8 cellular contexts compared by ENCODE assay signal in the genomic region with DNA sequence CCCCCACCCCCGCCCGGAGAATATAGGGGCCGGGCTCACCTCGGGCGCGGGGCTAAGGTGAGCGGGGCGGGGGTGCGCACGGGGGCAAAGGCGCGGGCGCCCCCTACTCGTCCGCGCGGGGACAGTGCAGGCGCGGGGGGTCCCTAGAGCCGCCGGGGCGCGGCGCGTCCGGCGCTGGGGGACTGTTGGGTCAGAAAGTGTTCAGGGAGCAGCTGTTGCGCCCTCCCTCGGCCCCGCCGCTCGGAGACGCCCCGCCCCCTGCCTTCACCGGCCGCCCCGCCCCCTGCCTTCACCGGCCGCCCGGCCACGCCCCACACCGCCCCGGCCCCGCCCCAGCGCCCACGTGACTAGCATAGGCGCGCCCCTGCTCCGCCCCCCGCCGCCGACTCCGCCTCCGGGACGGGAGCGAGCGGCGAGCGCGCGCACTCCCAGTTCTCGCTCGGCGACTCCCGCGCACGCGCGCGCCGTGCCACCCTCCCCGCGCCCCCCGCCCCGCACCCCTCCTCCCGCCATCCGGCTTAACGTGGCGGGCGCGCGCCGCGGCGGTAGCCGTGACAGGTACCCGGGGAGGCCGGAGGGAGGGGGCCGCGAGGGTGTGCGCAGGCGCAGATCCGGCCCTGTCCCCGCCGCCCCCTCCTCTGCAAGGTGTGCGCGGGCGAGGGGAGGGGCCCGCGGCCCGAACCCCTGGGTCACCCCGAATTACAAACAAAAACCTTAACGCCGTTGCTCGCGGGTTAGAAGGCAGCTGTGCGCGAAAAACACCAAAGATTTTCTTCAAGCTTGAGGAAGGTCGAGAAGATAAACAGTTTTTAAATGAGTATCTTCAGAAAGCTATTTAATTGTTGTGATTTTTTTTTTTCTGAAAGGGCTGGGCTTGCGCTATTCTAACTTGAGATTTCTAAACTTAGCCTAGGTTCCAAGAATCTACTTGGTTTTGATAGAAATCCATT. TPM values are rescaled to one million over a fixed set of nuclear protein-coding genes. Genes with fewer than 3 reads are reported as not detected.
DNase-seq lines count a peak whose midpoint lies in the region; ATAC-seq lines count a peak whose summit lies in the region.

No MANE protein-coding gene starts in this region.

- ATAC-seq in CD4-positive, CD25-positive, alpha-beta regulatory T cell (ENCODE audit: low read depth in 2 of 2), result peak; percentile 74
- ATAC-seq in GM19455 (IDR thresholded peaks at IDR 0.05; ENCODE audit: unreplicated experiment), result peak; percentile 60

- peak overlapping the region; percentile 92 to 98 (median 96) for H3K4me3 Mint-ChIP-seq in CD4-positive, CD25-positive, alpha-beta regulatory T cell

- H3K36me3 ChIP-seq in CD4-positive, CD25-positive, alpha-beta regulatory T cell (ENCODE audit: control insufficient read depth, insufficient read depth, low read length), result no peaks in the 10 kb centered on the region

- H3K36me3 Mint-ChIP-seq in CD4-positive, CD25-positive, alpha-beta regulatory T cell, result no peaks in the 10 kb centered on the region

- DNase-seq in CD4-positive, CD25-positive, alpha-beta regulatory T cell, result peak; percentile 93 to 96 (median 95)
- DNase-seq in HK-2 (ENCODE audit: unreplicated experiment) (peak; percentile 100), NCI-H82 treated with DMSO at 0.1 percent for 48 hours (lab: John Stamatoyannopoulos, UW; ENCODE audit: unreplicated experiment) (peak; percentile 78), mesenteric fat pad (ENCODE audit: low spot score) (peak; percentile 100)
- peak; percentile 88 to 99 for DNase-seq in activated CD8-positive, alpha-beta memory T cell treated with anti-CD3 and anti-CD28 coated beads for 1 hour (ENCODE audit: extremely low read depth in 1 of 2, low read depth in 1 of 2)
- DNase-seq in effector CD8-positive, alpha-beta T cell (lab: John Stamatoyannopoulos, UW), result peak; percentile 97
- peak; percentile 94 for DNase-seq in stimulated activated CD8-positive, alpha-beta memory T cell treated with anti-CD3 and anti-CD28 coated beads, Interleukin-15, amount 100 ng/mL, for 1 hour (ENCODE audit: low read depth)

- no peaks in the 10 kb centered on the region for H3K9me3 ChIP-seq in CD4-positive, CD25-positive, alpha-beta regulatory T cell (ENCODE audit: control insufficient read depth in 2 of 2, low read length in 2 of 2)

- no peaks in the 10 kb centered on the region for H3K27me3 ChIP-seq in CD4-positive, CD25-positive, alpha-beta regulatory T cell (ENCODE audit: control insufficient read depth, insufficient read depth, low read length)

- peak overlapping the region; percentile 90 for H3K27ac ChIP-seq in CD4-positive, CD25-positive, alpha-beta regulatory T cell (ENCODE audit: insufficient read depth, low read length, poor library complexity, severe bottlenecking)

- peak overlapping the region; percentile 82 for H3K4me3 ChIP-seq in CD4-positive, CD25-positive, alpha-beta regulatory T cell (ENCODE audit: low read depth, low read length)

- H3K27ac Mint-ChIP-seq in CD4-positive, CD25-positive, alpha-beta regulatory T cell, result peak overlapping the region; percentile 88 to 92 (median 90)

- peaks cover 31 to 58% (median 45%) of the 10 kb centered on the region in 4 donors for H3K4me1 Mint-ChIP-seq in CD4-positive, CD25-positive, alpha-beta regulatory T cell

- no peaks in the 10 kb centered on the region for H3K27me3 Mint-ChIP-seq in CD4-positive, CD25-positive, alpha-beta regulatory T cell

- peaks cover 34% of the 10 kb centered on the region for H3K4me1 ChIP-seq in CD4-positive, CD25-positive, alpha-beta regulatory T cell (ENCODE audit: control insufficient read depth, insufficient read depth, low read length, poor library complexity, severe bottlenecking)

- H3K9me3 Mint-ChIP-seq in CD4-positive, CD25-positive, alpha-beta regulatory T cell, result peaks cover 0 to 4% (median 0%) of the 10 kb centered on the region in 7 donors

RNA-seq across cellular contexts. Expression of a gene that starts 0.7 kb away (rescaled TPM):
- 70.9 TPM for total RNA-seq in CD4-positive, CD25-positive, alpha-beta regulatory T cell
- 10 to 100 TPM; 15.6 to 28.6 (median 17.5) TPM for polyA plus RNA-seq in CD4-positive, CD25-positive, alpha-beta regulatory T cell
- total RNA-seq in mesenteric fat pad, result 61.4 TPM

Comparison
In these comparisons a context has a peak if more than half of its experiments do, and no peak if none do; other contexts are left out.
1. Peak in every context shown above with its lines: DNase-seq, ATAC-seq, H3K4me3 ChIP-seq and H3K27ac ChIP-seq.